In the genomic region with DNA sequence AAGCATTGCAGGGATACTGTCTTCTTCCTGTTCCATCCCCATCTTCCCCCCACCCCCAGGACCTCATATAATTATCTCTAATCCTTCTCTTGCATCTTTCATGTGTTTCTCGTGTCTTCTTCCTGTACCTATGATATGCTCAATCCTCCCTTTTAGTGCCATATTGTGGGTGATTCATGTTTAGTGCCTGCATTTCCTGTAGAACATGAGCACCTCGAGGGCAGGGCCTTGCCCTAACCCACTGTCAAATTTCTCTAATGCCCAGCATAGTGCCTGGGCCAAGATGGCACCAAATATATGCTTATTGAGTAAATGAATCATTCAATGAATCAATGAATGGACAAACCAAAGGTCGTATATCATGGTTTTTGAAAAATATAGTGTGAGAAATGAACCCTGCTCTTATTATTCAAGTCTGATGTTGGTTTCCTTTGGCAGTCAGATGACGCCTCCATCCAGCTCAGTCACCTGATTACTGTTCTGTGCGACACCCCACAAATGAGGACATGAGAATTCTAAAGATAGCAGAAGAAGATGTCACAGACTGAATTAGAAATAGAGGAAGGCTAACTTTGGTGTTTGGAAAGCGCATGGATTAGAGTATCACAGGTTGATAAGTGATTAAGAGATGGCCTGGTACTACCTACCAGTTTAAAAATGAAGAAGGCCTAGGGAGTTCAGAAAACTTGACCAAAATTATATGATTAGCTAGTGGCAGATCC, we compare ENCODE assay signal across 21 cellular contexts.
DNase-seq lines count a peak whose midpoint lies in the region; ATAC-seq, FAIRE-seq and TF ChIP-seq lines count a peak whose summit lies in the region.
"Had no signal": no experiment of that assay in that cellular context is flagged by ENCODE, and none has a peak within 500 bp of the region (broad histone marks: within the 10 kb centered on the region; RNA-seq: fewer than 3 reads in every experiment).

No MANE protein-coding gene starts in this region.

- WGBS in SK-N-SH (ENCODE audit: low lambda C conversion rate), result 88% methylated on average over 6 of the region's 6 CpGs
- WGBS in small intestine, 3 donors, result 83 to 89% (median 86%) methylated on average over 6 of the region's 6 CpGs
- WGBS in HepG2 (ENCODE audit: low lambda C conversion rate), result 48% methylated on average over 6 of the region's 6 CpGs

- intact Hi-C loops in upper lobe of right lung (cut with DNase I), result loop anchor here (5.0 kb wide), 1 partner anchor 288 kb away; no protein-coding TSS in a partner anchor
- intact Hi-C loops in HepG2 (cut with micrococcal nuclease; ENCODE audit: unreplicated experiment), result no loop called here

- H3K27ac ChIP-seq in SK-N-SH (ENCODE audit: low read depth in 2 of 2, low read length in 1 of 2) (peak overlapping the region in 1 of 2 experiments; percentile 7; a peak in 1 of 4 replicates), epithelial cell of prostate (peak overlapping the region; percentile 22), upper lobe of right lung (peak overlapping the region; percentile 38), small intestine (ENCODE audit: low read depth in 1 of 2, low read length in 1 of 2) (no peak overlapping the region), HepG2 (ENCODE audit: extremely low read length, insufficient read depth, low read length) (no peak overlapping the region)
- H3K27ac ChIP-seq: ascending aorta, colonic mucosa, gastroesophageal sphincter, SJCRH30, thyroid gland had no signal

- ATAC-seq in SK-N-SH treated with all-trans-retinoic acid at 6 μM for 48 hours (no peak), upper lobe of right lung (peak; percentile 78), HepG2 (no peak), GM21367 (IDR thresholded peaks at IDR 0.05; ENCODE audit: unreplicated experiment) (no peak)
- ATAC-seq: gastroesophageal sphincter had no signal

- in situ Hi-C loops in HepG2 (cut with HindIII; ENCODE audit: extremely low pct_ligation_motif_present, low pct_unique_long_range_greater_than_20kb), result no loop called here

- CTCF ChIA-PET in SK-N-SH (lab: Yijun Ruan, JAX) (interaction anchor here (0.7 to 4.9 kb wide), 7 partner anchors 13 to 296 kb away, joined by 3 to 23 read pairs (median 4); no protein-coding TSS in a partner anchor), HepG2 (lab: Yijun Ruan, JAX; ENCODE audit: low intra/inter-chr PET ratio, low total read pairs) (no interaction called here)

- H3K4me1 ChIP-seq in SK-N-SH (ENCODE audit: control insufficient read depth in 1 of 2, insufficient read depth in 2 of 2, low read depth in 1 of 2, low read length in 1 of 2), result peaks cover 0 to 21% of the 10 kb centered on the region in 2 experiments; a peak in 1 of 4 replicates
- H3K4me1 ChIP-seq in upper lobe of right lung, result peaks cover 7% of the 10 kb centered on the region
- H3K4me1 ChIP-seq in small intestine (ENCODE audit: control insufficient read depth in 2 of 2, insufficient read depth in 1 of 2, low read depth in 1 of 2, low read length in 1 of 2), result no peaks in the 10 kb centered on the region
- no peaks in the 10 kb centered on the region for H3K4me1 ChIP-seq in HepG2 (ENCODE audit: insufficient read depth, low read length)
- H3K4me1 ChIP-seq: colonic mucosa, thyroid gland had no signal

- H3K9me3 ChIP-seq in SK-N-SH (no peaks in the 10 kb centered on the region), upper lobe of right lung (no peaks in the 10 kb centered on the region), small intestine (ENCODE audit: control insufficient read depth, low read depth) (no peaks in the 10 kb centered on the region), HepG2 (ENCODE audit: low read length) (no peaks in the 10 kb centered on the region)
- H3K9me3 ChIP-seq: ascending aorta, colonic mucosa, gastroesophageal sphincter, SJCRH30, thyroid gland had no signal

- no peak for TF ChIP-seq POLR2A in HepG2 (IDR thresholded peaks at IDR 0.05; ENCODE audit: insufficient read depth in 1 of 2, low read depth in 2 of 2, low read length in 2 of 2)

- no peak overlapping the region for H3K4me3 ChIP-seq in SK-N-SH (ENCODE audit: low read depth in 2 of 2, low read length in 1 of 2)
- no peak overlapping the region for H3K4me3 ChIP-seq in upper lobe of right lung
- no peak overlapping the region for H3K4me3 ChIP-seq in small intestine (ENCODE audit: low read depth in 1 of 2, low read length in 2 of 2)
- no peak overlapping the region for H3K4me3 ChIP-seq in HepG2 (replicated peaks in 1 of 3; ENCODE audit: insufficient read depth in 1 of 3, low read depth in 2 of 3, low read length in 3 of 3)
- H3K4me3 ChIP-seq: ascending aorta, colonic mucosa, gastroesophageal sphincter, SJCRH30, thyroid gland had no signal

- POLR2A ChIA-PET in SK-N-SH (lab: Yijun Ruan, JAX) (no interaction called here), HepG2 (lab: Yijun Ruan, JAX) (no interaction called here)

- H3K4me2 ChIP-seq in SK-N-SH (no peak overlapping the region), HepG2 (ENCODE audit: low read depth, low read length) (no peak overlapping the region)

- TF ChIP-seq CTCF in SK-N-SH (IDR thresholded peaks at IDR 0.05), result no peak
- TF ChIP-seq CTCF in upper lobe of right lung (IDR thresholded peaks at IDR 0.05), result no peak
- no peak for TF ChIP-seq CTCF in HepG2 (CRISPR knock-in tag; IDR thresholded peaks at IDR 0.05)

- H3F3A ChIP-seq in SK-N-SH (replicated peaks; ENCODE audit: insufficient read depth), result no peaks in the 10 kb centered on the region

- H3K27me3 ChIP-seq in SK-N-SH (ENCODE audit: insufficient read depth) (no peaks in the 10 kb centered on the region), upper lobe of right lung (no peaks in the 10 kb centered on the region), small intestine (ENCODE audit: control insufficient read depth in 2 of 2, insufficient read depth in 2 of 2, low read length in 2 of 2) (no peaks in the 10 kb centered on the region), HepG2 (ENCODE audit: control insufficient read depth in 1 of 2, insufficient read depth in 2 of 2, low read length in 2 of 2) (no peaks in the 10 kb centered on the region)
- H3K27me3 ChIP-seq: ascending aorta, colonic mucosa, gastroesophageal sphincter, SJCRH30, thyroid gland had no signal

- H4K20me1 ChIP-seq in SK-N-SH (ENCODE audit: insufficient read depth) (no peaks in the 10 kb centered on the region), HepG2 (ENCODE audit: insufficient read depth, low read length) (no peaks in the 10 kb centered on the region)

- no peak for DNase-seq in SK-N-SH
- no peak for DNase-seq in epithelial cell of prostate (ENCODE audit: low read depth, low spot score)
- DNase-seq in myocyte (ENCODE audit: low read depth), result peak; percentile 42
- DNase-seq in upper lobe of right lung, result no peak
- DNase-seq in small intestine, result no peak
- no peak for DNase-seq in HepG2 (ENCODE audit: low spot score)
- DNase-seq: activated CD4-positive, CD25-positive, alpha-beta regulatory T cell treated with anti-CD3 and anti-CD28 coated beads, Interleukin-2, amount 50 U/mL, for 72 hours; activated gamma-delta T cell treated with Interleukin-2 at 50 U/mL for 16 hours; CD4-positive, alpha-beta memory T cell; colonic mucosa; DND-41; NCI-H1694 treated with DMSO at 0.1 percent for 48 hours; OCI-M1; thyroid gland had no signal

- no peak for TF ChIP-seq EP300 in SK-N-SH (IDR thresholded peaks at IDR 0.05; ENCODE audit: borderline replicate concordance in 1 of 2, low read depth in 1 of 2, low read length in 1 of 2)
- TF ChIP-seq EP300 in HepG2 (IDR thresholded peaks at IDR 0.05; ENCODE audit: low read depth in 2 of 2, low read length in 2 of 2), result no peak
- TF ChIP-seq EP300 in HepG2 (CRISPR knock-in tag; IDR thresholded peaks at IDR 0.05; ENCODE audit: borderline replicate concordance), result no peak

- no peak overlapping the region for H3K9ac ChIP-seq in SK-N-SH
- no peak overlapping the region for H3K9ac ChIP-seq in HepG2 (ENCODE audit: insufficient read depth, low read depth, low read length)

- BruUV-seq in HepG2 (replicated peaks; lab: Mats Ljungman, UMichigan), result no TSS peak

- H3K36me3 ChIP-seq in SK-N-SH (replicated peaks in 1 of 2; ENCODE audit: control insufficient read depth in 1 of 2, insufficient read depth in 2 of 2, low read length in 1 of 2) (no peaks in the 10 kb centered on the region), upper lobe of right lung (no peaks in the 10 kb centered on the region), small intestine (ENCODE audit: control insufficient read depth in 2 of 2, insufficient read depth in 2 of 2, low read length in 2 of 2) (no peaks in the 10 kb centered on the region), HepG2 (replicated peaks in 1 of 2; ENCODE audit: control insufficient read depth in 1 of 2, insufficient read depth in 2 of 2, low read length in 2 of 2) (no peaks in the 10 kb centered on the region)
- H3K36me3 ChIP-seq: ascending aorta, colonic mucosa, gastroesophageal sphincter, SJCRH30, thyroid gland had no signal

- H3K9me2 ChIP-seq in SK-N-SH, result no peaks in the 10 kb centered on the region

- FAIRE-seq in small intestine (lab: Jason Lieb, UNC), result no peak
- no peak for FAIRE-seq in HepG2 (lab: Jason Lieb, UNC)
- FAIRE-seq: A204.1, H1 had no signal

- no peak for TF ChIP-seq RAD21 in SK-N-SH (IDR thresholded peaks at IDR 0.05; ENCODE audit: low read length)
- TF ChIP-seq RAD21 in HepG2 (CRISPR knock-in tag; IDR thresholded peaks at IDR 0.05), result no peak

- H3K79me2 ChIP-seq in SK-N-SH (ENCODE audit: insufficient read depth), result no peaks in the 10 kb centered on the region
- H3K79me2 ChIP-seq in HepG2 (ENCODE audit: insufficient read depth, low read length), result no peaks in the 10 kb centered on the region

- H2AFZ ChIP-seq in SK-N-SH (ENCODE audit: low read depth) (no peak overlapping the region), HepG2 (ENCODE audit: low read length) (no peak overlapping the region)

TF ChIP-seq in SK-N-SH, 30 proteins besides CTCF, POLR2A, EP300 and RAD21 (continues in another document):
- TF ChIP-seq, protein P1, sequence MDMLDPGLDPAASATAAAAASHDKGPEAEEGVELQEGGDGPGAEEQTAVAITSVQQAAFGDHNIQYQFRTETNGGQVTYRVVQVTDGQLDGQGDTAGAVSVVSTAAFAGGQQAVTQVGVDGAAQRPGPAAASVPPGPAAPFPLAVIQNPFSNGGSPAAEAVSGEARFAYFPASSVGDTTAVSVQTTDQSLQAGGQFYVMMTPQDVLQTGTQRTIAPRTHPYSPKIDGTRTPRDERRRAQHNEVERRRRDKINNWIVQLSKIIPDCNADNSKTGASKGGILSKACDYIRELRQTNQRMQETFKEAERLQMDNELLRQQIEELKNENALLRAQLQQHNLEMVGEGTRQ (IDR thresholded peaks at IDR 0.05; ENCODE audit: borderline replicate concordance, low read depth, low read length), result no peak
- TF ChIP-seq TCF12 (IDR thresholded peaks at IDR 0.05), result no peak
- no peak for TF ChIP-seq ELF1 (IDR thresholded peaks at IDR 0.05)

TF ChIP-seq in HepG2, 621 proteins besides CTCF, POLR2A, EP300 and RAD21 (continues in another document):
- TF ChIP-seq POLR2AphosphoS2 (IDR thresholded peaks at IDR 0.05; ENCODE audit: low read depth, low read length), result no peak

Comparison
In these comparisons a context has a peak if more than half of its experiments do, and no peak if none do; other contexts are left out.
1. H3K27ac ChIP-seq: peak in epithelial cell of prostate (single experiment) and upper lobe of right lung (single experiment); none in small intestine (0 of 2) and HepG2 (single experiment).